26 cellular contexts compared by ENCODE assay signal in genomic region chr22:42425989-42426355, GRCh38. TPM values are rescaled to one million over a fixed set of nuclear protein-coding genes. Genes with fewer than 3 reads are reported as not detected.
"Had no signal": no experiment of that assay in that cellular context is flagged by ENCODE, and none has a peak within 500 bp of the region (broad histone marks: within the 10 kb centered on the region; RNA-seq: fewer than 3 reads in every experiment).

No MANE protein-coding gene starts in this region.

- ATAC-seq: activated CD8-positive, alpha-beta T cell treated with anti-CD3 and anti-CD28 coated beads, Interleukin-2, amount 10 ng/mL, durations not matched to agents 7 days and 5 days; effector memory CD8-positive, alpha-beta T cell; gastrocnemius medialis; left cardiac atrium; stimulated activated naive B cell treated with anti-CD40 and anti-IgM and Interleukin-4, amounts not matched to agents 10 μg/mL and 1 μg/mL and 100 μg/mL, for 72 hours had no signal

- H3K4me1 Mint-ChIP-seq: activated CD4-positive, alpha-beta T cell treated with anti-CD3 and anti-CD28 coated beads, Interleukin-2, amount 10 ng/mL, durations not matched to agents 7 days and 5 days; activated naive CD4-positive, alpha-beta T cell treated with anti-CD3 and anti-CD28 coated beads, Interleukin-2, amount 50 U/mL, for 24 hours had no signal

- H3K27me3 Mint-ChIP-seq: activated naive CD4-positive, alpha-beta T cell treated with anti-CD3 and anti-CD28 coated beads, Interleukin-2, amount 50 U/mL, for 24 hours had no signal

- H3K27me3 ChIP-seq: dorsolateral prefrontal cortex, sigmoid colon, uterus had no signal

- H3K27ac Mint-ChIP-seq: activated CD4-positive, alpha-beta T cell treated with anti-CD3 and anti-CD28 coated beads, Interleukin-2, amount 10 ng/mL, durations not matched to agents 7 days and 5 days; activated CD8-positive, alpha-beta T cell treated with anti-CD3 and anti-CD28 coated beads, Interleukin-2, amount 10 ng/mL, durations not matched to agents 7 days and 5 days; activated naive CD4-positive, alpha-beta T cell treated with anti-CD3 and anti-CD28 coated beads, Interleukin-2, amount 50 U/mL, for 24 hours; effector memory CD8-positive, alpha-beta T cell; memory B cell; nephron progenitor cell; stimulated activated naive B cell treated with anti-CD40 and anti-IgM and Interleukin-4, amounts not matched to agents 10 μg/mL and 1 μg/mL and 100 μg/mL, for 72 hours; T-helper 2 cell treated with Interferon-gamma antibody and Interleukin-4, amounts not matched to agents 5 μg/mL and 100 μg/mL, for 36 hours had no signal

- H3K9me3 ChIP-seq: esophagus muscularis mucosa, gastrocnemius medialis, sigmoid colon, uterus had no signal

- DNase-seq: activated CD4-positive, alpha-beta T cell treated with anti-CD3 and anti-CD28 coated beads, Interleukin-2, amount 10 ng/mL, durations not matched to agents 7 days and 5 days; activated CD4-positive, CD25-positive, alpha-beta regulatory T cell treated with anti-CD3 and anti-CD28 coated beads, Interleukin-2, amount 50 U/mL, for 72 hours; activated CD8-positive, alpha-beta T cell treated with anti-CD3 and anti-CD28 coated beads, Interleukin-2, amount 10 ng/mL, durations not matched to agents 7 days and 5 days; activated gamma-delta T cell treated with Interleukin-2 at 50 U/mL for 16 hours; activated T-cell treated with anti-CD3 and anti-CD28 coated beads, Interleukin-2, amount 50 U/mL, for 1 hour; anterior cingulate cortex; brain microvascular endothelial cell; dorsolateral prefrontal cortex; effector memory CD8-positive, alpha-beta T cell; gastrocnemius medialis; left cardiac atrium; nephron progenitor cell; retina; stimulated activated CD4-positive, alpha-beta T cell treated with anti-CD3 and anti-CD28 coated beads, Interleukin-2, amount 100 ng/mL, for 48 hours; stimulated activated CD8-positive, alpha-beta memory T cell treated with anti-CD3 and anti-CD28 coated beads, Interleukin-4, amount 100 ng/mL, for 48 hours; stimulated activated naive B cell treated with anti-CD40 and anti-IgM and Interleukin-4, amounts not matched to agents 10 μg/mL and 1 μg/mL and 100 μg/mL, for 72 hours; uterus; WERI-Rb-1 had no signal

- H3K27ac ChIP-seq: brain microvascular endothelial cell, dorsolateral prefrontal cortex, esophagus muscularis mucosa, gastrocnemius medialis, uterus, WERI-Rb-1 had no signal

- H3K9me3 Mint-ChIP-seq: activated CD4-positive, alpha-beta T cell treated with anti-CD3 and anti-CD28 coated beads, Interleukin-2, amount 10 ng/mL, durations not matched to agents 7 days and 5 days; activated naive CD4-positive, alpha-beta T cell treated with anti-CD3 and anti-CD28 coated beads, Interleukin-2, amount 50 U/mL, for 24 hours; central memory CD8-positive, alpha-beta T cell; effector memory CD8-positive, alpha-beta T cell; memory B cell; nephron progenitor cell; stimulated activated naive B cell treated with anti-CD40 and anti-IgM and Interleukin-4, amounts not matched to agents 10 μg/mL and 1 μg/mL and 100 μg/mL, for 72 hours; T-helper 2 cell treated with Interferon-gamma antibody and Interleukin-4, amounts not matched to agents 5 μg/mL and 100 μg/mL, for 36 hours had no signal

- H3K36me3 Mint-ChIP-seq: activated naive CD4-positive, alpha-beta T cell treated with anti-CD3 and anti-CD28 coated beads, Interleukin-2, amount 50 U/mL, for 24 hours; memory B cell; stimulated activated naive B cell treated with anti-CD40 and anti-IgM and Interleukin-4, amounts not matched to agents 10 μg/mL and 1 μg/mL and 100 μg/mL, for 72 hours had no signal

- H3K4me3 Mint-ChIP-seq: activated CD4-positive, alpha-beta T cell treated with anti-CD3 and anti-CD28 coated beads, Interleukin-2, amount 10 ng/mL, durations not matched to agents 7 days and 5 days; activated CD8-positive, alpha-beta T cell treated with anti-CD3 and anti-CD28 coated beads, Interleukin-2, amount 10 ng/mL, durations not matched to agents 7 days and 5 days; activated naive CD4-positive, alpha-beta T cell treated with anti-CD3 and anti-CD28 coated beads, Interleukin-2, amount 50 U/mL, for 24 hours; central memory CD8-positive, alpha-beta T cell; effector memory CD8-positive, alpha-beta T cell; memory B cell; nephron progenitor cell; stimulated activated naive B cell treated with anti-CD40 and anti-IgM and Interleukin-4, amounts not matched to agents 10 μg/mL and 1 μg/mL and 100 μg/mL, for 72 hours; T-helper 2 cell treated with Interferon-gamma antibody and Interleukin-4, amounts not matched to agents 5 μg/mL and 100 μg/mL, for 36 hours had no signal

- H3K4me2 ChIP-seq: smooth muscle cell had no signal

- H3K4me1 ChIP-seq: esophagus muscularis mucosa, gastrocnemius medialis, uterus had no signal

- H3K36me3 ChIP-seq: brain microvascular endothelial cell, esophagus muscularis mucosa, gastrocnemius medialis, sigmoid colon, uterus, WERI-Rb-1 had no signal

- H3K4me3 ChIP-seq: dorsolateral prefrontal cortex, esophagus muscularis mucosa, gastrocnemius medialis, sigmoid colon, smooth muscle cell, uterus had no signal

RNA-seq across cellular contexts. Expression of gene NFAM1, which starts 6.2 kb away (rescaled TPM):
- total RNA-seq: endothelial cell of umbilical vein, smooth muscle cell had no signal
- polyA plus RNA-seq: endothelial cell of umbilical vein, smooth muscle cell had no signal
